In the genomic region with DNA sequence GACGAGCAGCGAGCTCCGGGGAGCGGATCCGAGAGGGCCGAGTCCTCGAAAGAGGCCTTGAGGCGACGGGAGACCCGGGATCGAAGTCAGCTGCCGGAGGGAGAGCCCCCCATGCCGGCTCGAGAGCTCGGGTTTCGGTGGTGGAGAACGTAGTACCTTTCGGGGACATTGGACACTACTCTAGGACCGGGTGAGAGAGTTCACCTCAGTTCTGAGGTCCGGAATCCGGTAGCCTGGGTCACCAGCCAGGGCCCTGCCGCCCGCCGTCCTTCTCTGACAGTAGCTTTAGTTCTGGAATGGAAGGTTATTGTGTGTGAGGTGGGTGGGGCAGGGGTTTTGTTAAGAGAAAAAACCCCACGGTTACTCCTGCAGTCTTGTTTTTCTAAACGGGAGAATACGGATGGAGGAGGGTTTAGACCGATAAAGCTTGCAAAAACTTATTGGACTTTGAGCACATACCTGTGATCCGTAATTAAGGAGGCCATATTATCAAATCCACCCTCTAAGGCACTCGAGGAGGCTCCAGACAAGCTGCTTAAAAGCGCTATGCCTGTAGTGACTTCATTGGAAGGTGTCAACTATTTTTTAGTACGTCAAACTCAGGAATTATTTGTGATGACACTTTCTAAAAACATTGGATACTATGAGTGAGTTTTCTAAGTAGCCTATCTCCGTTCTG, we compare ENCODE assay signal across 8 cellular contexts. TPM values are rescaled to one million over a fixed set of nuclear protein-coding genes. Genes with fewer than 3 reads are reported as not detected.
DNase-seq lines count a peak whose midpoint lies in the region; ATAC-seq and TF ChIP-seq lines count a peak whose summit lies in the region.

No MANE protein-coding gene starts in this region.

- no peak for ATAC-seq in activated CD4-positive, CD25-positive, alpha-beta regulatory T cell treated with anti-CD3 and anti-CD28 coated beads, Interleukin-2, amount 50 U/mL, for 24 hours
- peak; percentile 9 for ATAC-seq in HG02798 (IDR thresholded peaks at IDR 0.05; ENCODE audit: poor library complexity, unreplicated experiment)
- ATAC-seq in stimulated activated naive CD8-positive, alpha-beta T cell treated with anti-CD3 and anti-CD28 coated beads, Interleukin-15, Interleukin-2, amounts not matched to agents 100 U/mL and 50 U/mL, for 24 hours = no peak

- no peak for TF ChIP-seq POLR2A in lower leg skin (IDR thresholded peaks at IDR 0.05)

- peak overlapping the region; percentile 96 for H3K4me3 ChIP-seq in lower leg skin (ENCODE audit: low read depth, poor library complexity, severe bottlenecking)

- TF ChIP-seq CTCF in lower leg skin (IDR thresholded peaks at IDR 0.05) = no peak

- DNase-seq in activated CD4-positive, CD25-positive, alpha-beta regulatory T cell treated with anti-CD3 and anti-CD28 coated beads, Interleukin-2, amount 50 U/mL, for 72 hours = peak; percentile 61
- DNase-seq in OCI-M1 (lab: John Stamatoyannopoulos, UW) (peak; percentile 69), caudate nucleus (lab: John Stamatoyannopoulos, UW) (peak in 19 of 61 donors; percentile 5 to 63 (median 42)), lower leg skin (ENCODE audit: low spot score in 2 of 2) (peak in 1 of 2 donors; percentile 19), GDM1 (lab: John Stamatoyannopoulos, UW) (no peak)
- peak; percentile 32 for DNase-seq in stimulated activated naive CD8-positive, alpha-beta T cell treated with anti-CD3 and anti-CD28 coated beads, Interleukin-15, Interleukin-2, amounts not matched to agents 100 U/mL and 50 U/mL, for 24 hours

- intact Hi-C loops in lower leg skin (cut with DNase I; ENCODE audit: low total_unique reads) = no loop called here

- 1 to 3% methylated on average over 31 to 32 of the region's 33 CpGs for WGBS in lower leg skin, 2 donors

- H3K27ac ChIP-seq in caudate nucleus (ENCODE audit: low read depth, low read length) = peak overlapping the region; percentile 88

RNA-seq across cellular contexts. Expression of gene SCYL2, which starts 0.8 kb away (rescaled TPM):
- total RNA-seq in lower leg skin = 10 to 100 TPM; 36.9 to 66.7 (median 39.6) TPM

RNA-seq across cellular contexts. Expression of gene DEPDC4, which starts 0.9 kb away (rescaled TPM):
- not detected for total RNA-seq in lower leg skin
